In genomic region chr21:20968391-20968790, GRCh38 we compare ENCODE assay signal across 1 cellular context.
TF ChIP-seq lines count a peak whose summit lies in the region.

No MANE protein-coding gene starts in this region.

TF ChIP-seq in GM23338, 12 proteins besides CTCF, POLR2A, EP300 and RAD21 (continued from another document):
- TF ChIP-seq, protein P1, sequence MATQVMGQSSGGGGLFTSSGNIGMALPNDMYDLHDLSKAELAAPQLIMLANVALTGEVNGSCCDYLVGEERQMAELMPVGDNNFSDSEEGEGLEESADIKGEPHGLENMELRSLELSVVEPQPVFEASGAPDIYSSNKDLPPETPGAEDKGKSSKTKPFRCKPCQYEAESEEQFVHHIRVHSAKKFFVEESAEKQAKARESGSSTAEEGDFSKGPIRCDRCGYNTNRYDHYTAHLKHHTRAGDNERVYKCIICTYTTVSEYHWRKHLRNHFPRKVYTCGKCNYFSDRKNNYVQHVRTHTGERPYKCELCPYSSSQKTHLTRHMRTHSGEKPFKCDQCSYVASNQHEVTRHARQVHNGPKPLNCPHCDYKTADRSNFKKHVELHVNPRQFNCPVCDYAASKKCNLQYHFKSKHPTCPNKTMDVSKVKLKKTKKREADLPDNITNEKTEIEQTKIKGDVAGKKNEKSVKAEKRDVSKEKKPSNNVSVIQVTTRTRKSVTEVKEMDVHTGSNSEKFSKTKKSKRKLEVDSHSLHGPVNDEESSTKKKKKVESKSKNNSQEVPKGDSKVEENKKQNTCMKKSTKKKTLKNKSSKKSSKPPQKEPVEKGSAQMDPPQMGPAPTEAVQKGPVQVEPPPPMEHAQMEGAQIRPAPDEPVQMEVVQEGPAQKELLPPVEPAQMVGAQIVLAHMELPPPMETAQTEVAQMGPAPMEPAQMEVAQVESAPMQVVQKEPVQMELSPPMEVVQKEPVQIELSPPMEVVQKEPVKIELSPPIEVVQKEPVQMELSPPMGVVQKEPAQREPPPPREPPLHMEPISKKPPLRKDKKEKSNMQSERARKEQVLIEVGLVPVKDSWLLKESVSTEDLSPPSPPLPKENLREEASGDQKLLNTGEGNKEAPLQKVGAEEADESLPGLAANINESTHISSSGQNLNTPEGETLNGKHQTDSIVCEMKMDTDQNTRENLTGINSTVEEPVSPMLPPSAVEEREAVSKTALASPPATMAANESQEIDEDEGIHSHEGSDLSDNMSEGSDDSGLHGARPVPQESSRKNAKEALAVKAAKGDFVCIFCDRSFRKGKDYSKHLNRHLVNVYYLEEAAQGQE (IDR thresholded peaks at IDR 0.05; ENCODE audit: unreplicated experiment), result no peak
- TF ChIP-seq, protein P2, sequence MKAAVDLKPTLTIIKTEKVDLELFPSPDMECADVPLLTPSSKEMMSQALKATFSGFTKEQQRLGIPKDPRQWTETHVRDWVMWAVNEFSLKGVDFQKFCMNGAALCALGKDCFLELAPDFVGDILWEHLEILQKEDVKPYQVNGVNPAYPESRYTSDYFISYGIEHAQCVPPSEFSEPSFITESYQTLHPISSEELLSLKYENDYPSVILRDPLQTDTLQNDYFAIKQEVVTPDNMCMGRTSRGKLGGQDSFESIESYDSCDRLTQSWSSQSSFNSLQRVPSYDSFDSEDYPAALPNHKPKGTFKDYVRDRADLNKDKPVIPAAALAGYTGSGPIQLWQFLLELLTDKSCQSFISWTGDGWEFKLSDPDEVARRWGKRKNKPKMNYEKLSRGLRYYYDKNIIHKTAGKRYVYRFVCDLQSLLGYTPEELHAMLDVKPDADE (IDR thresholded peaks at IDR 0.05), result no peak
- no peak for TF ChIP-seq CREB1 (CRISPR knock-in tag; IDR thresholded peaks at IDR 0.05; ENCODE audit: low read depth)
- TF ChIP-seq EZH2 (IDR thresholded peaks at IDR 0.05; ENCODE audit: low read depth, unreplicated experiment), result no peak
- TF ChIP-seq STAT1 (IDR thresholded peaks at IDR 0.05; ENCODE audit: unreplicated experiment), result no peak
